ENCODE assay signal across 1 cellular context in the genomic region with DNA sequence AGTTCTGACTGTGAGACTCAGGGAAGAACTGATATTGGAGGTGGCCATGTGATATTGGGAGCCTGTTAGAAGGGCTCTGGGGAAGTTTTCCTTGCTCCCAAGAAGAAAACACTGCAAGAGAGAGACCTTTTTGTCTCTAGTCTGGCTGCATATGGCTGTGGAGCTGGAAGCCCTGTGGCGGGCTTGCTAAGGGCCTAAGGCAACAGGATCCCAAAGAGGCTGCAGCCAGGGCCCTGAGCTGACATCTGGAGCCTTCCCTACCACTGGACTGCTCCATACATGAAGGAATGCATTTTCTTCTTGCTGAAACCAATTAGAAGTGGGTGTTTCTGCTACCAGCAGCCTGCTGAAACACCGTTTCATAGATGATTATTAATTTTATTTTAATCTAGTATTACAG.
TF ChIP-seq lines count a peak whose summit lies in the region.

No MANE protein-coding gene starts in this region.

TF ChIP-seq in GM23338, 12 proteins besides CTCF, POLR2A, EP300 and RAD21:
- TF ChIP-seq, protein P1, sequence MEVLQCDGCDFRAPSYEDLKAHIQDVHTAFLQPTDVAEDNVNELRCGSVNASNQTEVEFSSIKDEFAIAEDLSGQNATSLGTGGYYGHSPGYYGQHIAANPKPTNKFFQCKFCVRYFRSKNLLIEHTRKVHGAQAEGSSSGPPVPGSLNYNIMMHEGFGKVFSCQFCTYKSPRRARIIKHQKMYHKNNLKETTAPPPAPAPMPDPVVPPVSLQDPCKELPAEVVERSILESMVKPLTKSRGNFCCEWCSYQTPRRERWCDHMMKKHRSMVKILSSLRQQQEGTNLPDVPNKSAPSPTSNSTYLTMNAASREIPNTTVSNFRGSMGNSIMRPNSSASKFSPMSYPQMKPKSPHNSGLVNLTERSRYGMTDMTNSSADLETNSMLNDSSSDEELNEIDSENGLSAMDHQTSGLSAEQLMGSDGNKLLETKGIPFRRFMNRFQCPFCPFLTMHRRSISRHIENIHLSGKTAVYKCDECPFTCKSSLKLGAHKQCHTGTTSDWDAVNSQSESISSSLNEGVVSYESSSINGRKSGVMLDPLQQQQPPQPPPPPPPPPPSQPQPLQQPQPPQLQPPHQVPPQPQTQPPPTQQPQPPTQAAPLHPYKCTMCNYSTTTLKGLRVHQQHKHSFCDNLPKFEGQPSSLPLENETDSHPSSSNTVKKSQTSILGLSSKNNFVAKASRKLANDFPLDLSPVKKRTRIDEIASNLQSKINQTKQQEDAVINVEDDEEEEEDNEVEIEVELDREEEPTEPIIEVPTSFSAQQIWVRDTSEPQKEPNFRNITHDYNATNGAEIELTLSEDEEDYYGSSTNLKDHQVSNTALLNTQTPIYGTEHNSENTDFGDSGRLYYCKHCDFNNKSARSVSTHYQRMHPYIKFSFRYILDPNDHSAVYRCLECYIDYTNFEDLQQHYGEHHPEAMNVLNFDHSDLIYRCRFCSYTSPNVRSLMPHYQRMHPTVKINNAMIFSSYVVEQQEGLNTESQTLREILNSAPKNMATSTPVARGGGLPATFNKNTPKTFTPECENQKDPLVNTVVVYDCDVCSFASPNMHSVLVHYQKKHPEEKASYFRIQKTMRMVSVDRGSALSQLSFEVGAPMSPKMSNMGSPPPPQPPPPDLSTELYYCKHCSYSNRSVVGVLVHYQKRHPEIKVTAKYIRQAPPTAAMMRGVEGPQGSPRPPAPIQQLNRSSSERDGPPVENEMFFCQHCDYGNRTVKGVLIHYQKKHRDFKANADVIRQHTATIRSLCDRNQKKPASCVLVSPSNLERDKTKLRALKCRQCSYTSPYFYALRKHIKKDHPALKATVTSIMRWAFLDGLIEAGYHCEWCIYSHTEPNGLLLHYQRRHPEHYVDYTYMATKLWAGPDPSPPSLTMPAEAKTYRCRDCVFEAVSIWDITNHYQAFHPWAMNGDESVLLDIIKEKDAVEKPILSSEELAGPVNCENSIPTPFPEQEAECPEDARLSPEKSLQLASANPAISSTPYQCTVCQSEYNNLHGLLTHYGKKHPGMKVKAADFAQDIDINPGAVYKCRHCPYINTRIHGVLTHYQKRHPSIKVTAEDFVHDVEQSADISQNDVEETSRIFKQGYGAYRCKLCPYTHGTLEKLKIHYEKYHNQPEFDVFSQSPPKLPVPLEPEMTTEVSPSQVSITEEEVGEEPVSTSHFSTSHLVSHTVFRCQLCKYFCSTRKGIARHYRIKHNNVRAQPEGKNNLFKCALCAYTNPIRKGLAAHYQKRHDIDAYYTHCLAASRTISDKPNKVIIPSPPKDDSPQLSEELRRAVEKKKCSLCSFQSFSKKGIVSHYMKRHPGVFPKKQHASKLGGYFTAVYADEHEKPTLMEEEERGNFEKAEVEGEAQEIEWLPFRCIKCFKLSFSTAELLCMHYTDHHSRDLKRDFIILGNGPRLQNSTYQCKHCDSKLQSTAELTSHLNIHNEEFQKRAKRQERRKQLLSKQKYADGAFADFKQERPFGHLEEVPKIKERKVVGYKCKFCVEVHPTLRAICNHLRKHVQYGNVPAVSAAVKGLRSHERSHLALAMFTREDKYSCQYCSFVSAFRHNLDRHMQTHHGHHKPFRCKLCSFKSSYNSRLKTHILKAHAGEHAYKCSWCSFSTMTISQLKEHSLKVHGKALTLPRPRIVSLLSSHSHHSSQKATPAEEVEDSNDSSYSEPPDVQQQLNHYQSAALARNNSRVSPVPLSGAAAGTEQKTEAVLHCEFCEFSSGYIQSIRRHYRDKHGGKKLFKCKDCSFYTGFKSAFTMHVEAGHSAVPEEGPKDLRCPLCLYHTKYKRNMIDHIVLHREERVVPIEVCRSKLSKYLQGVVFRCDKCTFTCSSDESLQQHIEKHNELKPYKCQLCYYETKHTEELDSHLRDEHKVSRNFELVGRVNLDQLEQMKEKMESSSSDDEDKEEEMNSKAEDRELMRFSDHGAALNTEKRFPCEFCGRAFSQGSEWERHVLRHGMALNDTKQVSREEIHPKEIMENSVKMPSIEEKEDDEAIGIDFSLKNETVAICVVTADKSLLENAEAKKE (CRISPR knock-in tag; IDR thresholded peaks at IDR 0.05) = no peak
- TF ChIP-seq CREB1 (CRISPR knock-in tag; IDR thresholded peaks at IDR 0.05; ENCODE audit: low read depth) (no peak), ZNF114 (CRISPR knock-in tag; IDR thresholded peaks at IDR 0.05) (no peak), EZH2 (IDR thresholded peaks at IDR 0.05; ENCODE audit: low read depth, unreplicated experiment) (no peak), JUNB (IDR thresholded peaks at IDR 0.05; ENCODE audit: unreplicated experiment) (no peak), EZH2phosphoT487 (IDR thresholded peaks at IDR 0.05; ENCODE audit: unreplicated experiment) (no peak), NANOG (IDR thresholded peaks at IDR 0.05; ENCODE audit: borderline replicate concordance) (no peak), STAT1 (IDR thresholded peaks at IDR 0.05; ENCODE audit: unreplicated experiment) (no peak), ZNF331 (CRISPR knock-in tag; IDR thresholded peaks at IDR 0.05; ENCODE audit: low read depth) (no peak), POLR2AphosphoS5 (IDR thresholded peaks at IDR 0.05; ENCODE audit: low read depth) (no peak)
- TF ChIP-seq, protein P2, sequence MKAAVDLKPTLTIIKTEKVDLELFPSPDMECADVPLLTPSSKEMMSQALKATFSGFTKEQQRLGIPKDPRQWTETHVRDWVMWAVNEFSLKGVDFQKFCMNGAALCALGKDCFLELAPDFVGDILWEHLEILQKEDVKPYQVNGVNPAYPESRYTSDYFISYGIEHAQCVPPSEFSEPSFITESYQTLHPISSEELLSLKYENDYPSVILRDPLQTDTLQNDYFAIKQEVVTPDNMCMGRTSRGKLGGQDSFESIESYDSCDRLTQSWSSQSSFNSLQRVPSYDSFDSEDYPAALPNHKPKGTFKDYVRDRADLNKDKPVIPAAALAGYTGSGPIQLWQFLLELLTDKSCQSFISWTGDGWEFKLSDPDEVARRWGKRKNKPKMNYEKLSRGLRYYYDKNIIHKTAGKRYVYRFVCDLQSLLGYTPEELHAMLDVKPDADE (IDR thresholded peaks at IDR 0.05) = no peak
- TF ChIP-seq, protein P3, sequence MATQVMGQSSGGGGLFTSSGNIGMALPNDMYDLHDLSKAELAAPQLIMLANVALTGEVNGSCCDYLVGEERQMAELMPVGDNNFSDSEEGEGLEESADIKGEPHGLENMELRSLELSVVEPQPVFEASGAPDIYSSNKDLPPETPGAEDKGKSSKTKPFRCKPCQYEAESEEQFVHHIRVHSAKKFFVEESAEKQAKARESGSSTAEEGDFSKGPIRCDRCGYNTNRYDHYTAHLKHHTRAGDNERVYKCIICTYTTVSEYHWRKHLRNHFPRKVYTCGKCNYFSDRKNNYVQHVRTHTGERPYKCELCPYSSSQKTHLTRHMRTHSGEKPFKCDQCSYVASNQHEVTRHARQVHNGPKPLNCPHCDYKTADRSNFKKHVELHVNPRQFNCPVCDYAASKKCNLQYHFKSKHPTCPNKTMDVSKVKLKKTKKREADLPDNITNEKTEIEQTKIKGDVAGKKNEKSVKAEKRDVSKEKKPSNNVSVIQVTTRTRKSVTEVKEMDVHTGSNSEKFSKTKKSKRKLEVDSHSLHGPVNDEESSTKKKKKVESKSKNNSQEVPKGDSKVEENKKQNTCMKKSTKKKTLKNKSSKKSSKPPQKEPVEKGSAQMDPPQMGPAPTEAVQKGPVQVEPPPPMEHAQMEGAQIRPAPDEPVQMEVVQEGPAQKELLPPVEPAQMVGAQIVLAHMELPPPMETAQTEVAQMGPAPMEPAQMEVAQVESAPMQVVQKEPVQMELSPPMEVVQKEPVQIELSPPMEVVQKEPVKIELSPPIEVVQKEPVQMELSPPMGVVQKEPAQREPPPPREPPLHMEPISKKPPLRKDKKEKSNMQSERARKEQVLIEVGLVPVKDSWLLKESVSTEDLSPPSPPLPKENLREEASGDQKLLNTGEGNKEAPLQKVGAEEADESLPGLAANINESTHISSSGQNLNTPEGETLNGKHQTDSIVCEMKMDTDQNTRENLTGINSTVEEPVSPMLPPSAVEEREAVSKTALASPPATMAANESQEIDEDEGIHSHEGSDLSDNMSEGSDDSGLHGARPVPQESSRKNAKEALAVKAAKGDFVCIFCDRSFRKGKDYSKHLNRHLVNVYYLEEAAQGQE (IDR thresholded peaks at IDR 0.05; ENCODE audit: unreplicated experiment) = no peak
